Comparison of ENCODE assay signal across 13 cellular contexts in the genomic region with DNA sequence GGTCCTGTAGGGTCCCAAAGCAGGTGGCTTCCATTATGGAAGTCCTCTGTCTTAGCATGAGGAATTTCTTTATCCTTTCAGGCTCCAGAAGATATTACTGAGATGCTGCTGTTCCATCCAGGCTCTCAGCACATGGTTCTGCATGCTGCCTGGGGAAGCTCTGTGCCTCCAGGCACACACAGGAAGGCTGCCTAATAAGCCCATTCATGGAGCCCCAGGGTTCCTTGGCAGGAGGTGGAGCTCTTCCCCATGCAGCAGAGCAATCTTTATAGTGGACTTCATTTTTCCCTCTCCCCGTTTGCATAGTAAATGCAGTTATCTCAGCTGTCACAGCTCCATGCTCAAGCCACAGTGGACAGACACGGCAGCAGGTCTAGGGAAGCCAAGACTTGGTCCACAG. TPM values are rescaled to one million over a fixed set of nuclear protein-coding genes. Genes with fewer than 3 reads are reported as not detected.
"Had no signal": no experiment of that assay in that cellular context is flagged by ENCODE, and none has a peak within 500 bp of the region (broad histone marks: within the 10 kb centered on the region; RNA-seq: fewer than 3 reads in every experiment).

No MANE protein-coding gene starts in this region.

- H3K4me3 ChIP-seq: ascending aorta, gastroesophageal sphincter, heart right ventricle, stomach had no signal

- DNase-seq: activated CD4-positive, alpha-beta memory T cell treated with anti-CD3 and anti-CD28 coated beads, Interleukin-2, amount 10 ng/mL, durations not matched to agents 7 days and 5 days; activated CD4-positive, alpha-beta T cell treated with anti-CD3 and anti-CD28 coated beads for 4 hours; activated naive CD4-positive, alpha-beta T cell treated with anti-CD3 and anti-CD28 coated beads, Interleukin-2, amount 10 ng/mL, durations not matched to agents 7 days and 5 days; activated T-cell treated with anti-CD3 and anti-CD28 coated beads, Interleukin-2, amount 50 U/mL, for 24 hours; heart right ventricle; midbrain; stimulated activated CD4-positive, alpha-beta T cell treated with anti-CD3 and anti-CD28 coated beads, Interleukin-1b, Interleukin-23, amount 100 ng/mL, for 48 hours; stomach had no signal

- H3K36me3 Mint-ChIP-seq: activated naive CD4-positive, alpha-beta T cell treated with anti-CD3 and anti-CD28 coated beads, Interleukin-2, amount 10 ng/mL, durations not matched to agents 7 days and 5 days had no signal

- H3K27ac ChIP-seq: ascending aorta, parathyroid adenoma had no signal

- H3K27ac Mint-ChIP-seq: activated CD4-positive, alpha-beta memory T cell treated with anti-CD3 and anti-CD28 coated beads, Interleukin-2, amount 10 ng/mL, durations not matched to agents 7 days and 5 days; activated naive CD4-positive, alpha-beta T cell treated with anti-CD3 and anti-CD28 coated beads, Interleukin-2, amount 10 ng/mL, durations not matched to agents 7 days and 5 days; activated T-cell treated with anti-CD3 and anti-CD28 coated beads, Interleukin-2, amount 50 U/mL, for 24 hours had no signal

- H3K4me1 ChIP-seq: ascending aorta, heart right ventricle, parathyroid adenoma had no signal

- H3K9me3 ChIP-seq: ascending aorta, gastroesophageal sphincter, heart right ventricle, stomach had no signal

- H3K27me3 ChIP-seq: ascending aorta, gastroesophageal sphincter, stomach had no signal

- ATAC-seq: gastroesophageal sphincter, heart right ventricle had no signal

- H3K4me3 Mint-ChIP-seq: activated CD4-positive, alpha-beta memory T cell treated with anti-CD3 and anti-CD28 coated beads, Interleukin-2, amount 10 ng/mL, durations not matched to agents 7 days and 5 days; activated naive CD4-positive, alpha-beta T cell treated with anti-CD3 and anti-CD28 coated beads, Interleukin-2, amount 10 ng/mL, durations not matched to agents 7 days and 5 days; activated T-cell treated with anti-CD3 and anti-CD28 coated beads, Interleukin-2, amount 50 U/mL, for 24 hours had no signal

- H3K4me1 Mint-ChIP-seq: activated CD4-positive, alpha-beta memory T cell treated with anti-CD3 and anti-CD28 coated beads, Interleukin-2, amount 10 ng/mL, durations not matched to agents 7 days and 5 days; activated naive CD4-positive, alpha-beta T cell treated with anti-CD3 and anti-CD28 coated beads, Interleukin-2, amount 10 ng/mL, durations not matched to agents 7 days and 5 days had no signal

- H3K9me3 Mint-ChIP-seq: activated CD4-positive, alpha-beta memory T cell treated with anti-CD3 and anti-CD28 coated beads, Interleukin-2, amount 10 ng/mL, durations not matched to agents 7 days and 5 days; activated naive CD4-positive, alpha-beta T cell treated with anti-CD3 and anti-CD28 coated beads, Interleukin-2, amount 10 ng/mL, durations not matched to agents 7 days and 5 days; activated T-cell treated with anti-CD3 and anti-CD28 coated beads, Interleukin-2, amount 50 U/mL, for 24 hours had no signal

RNA-seq across cellular contexts. Expression of a gene that starts 57.6 kb away (rescaled TPM):
- total RNA-seq: activated CD4-positive, alpha-beta memory T cell treated with anti-CD3 and anti-CD28 coated beads, Interleukin-2, amount 10 ng/mL, durations not matched to agents 7 days and 5 days; dermis microvascular lymphatic vessel endothelial cell; lung microvascular endothelial cell had no signal
